Comparison of ENCODE assay signal across 1 cellular context in genomic region chr19:4477034-4477801, GRCh38.
TF ChIP-seq lines count a peak whose summit lies in the region.

No MANE protein-coding gene starts in this region.

TF ChIP-seq in HCT116, 20 proteins besides CTCF, POLR2A, EP300 and RAD21:
- TF ChIP-seq REST (IDR thresholded peaks at IDR 0.05; ENCODE audit: low read depth) (no peak), EGR1 (IDR thresholded peaks at IDR 0.05; ENCODE audit: low read depth) (no peak)
